ENCODE assay signal across 22 cellular contexts in the genomic region with DNA sequence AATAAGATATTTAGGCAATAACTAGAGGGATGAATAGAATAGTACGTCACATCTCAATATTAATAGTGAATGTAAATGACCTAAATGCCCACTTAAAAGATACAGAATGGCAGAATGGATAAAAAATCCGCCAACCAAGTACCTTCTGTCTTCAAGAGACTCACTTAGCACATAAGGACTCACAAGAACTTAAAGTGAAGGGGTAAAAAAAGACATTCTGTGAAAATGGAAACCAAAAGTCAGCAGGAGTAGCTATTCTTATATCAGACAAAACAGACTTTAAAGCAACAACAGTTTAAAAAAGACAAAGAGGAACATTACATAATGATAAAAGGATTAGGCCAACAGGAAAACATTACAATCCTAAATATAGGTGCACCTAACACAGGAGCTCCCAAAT.
"Had no signal": no experiment of that assay in that cellular context is flagged by ENCODE, and none has a peak within 500 bp of the region (broad histone marks: within the 10 kb centered on the region; RNA-seq: fewer than 3 reads in every experiment).

No MANE protein-coding gene starts in this region.

- H3K4me1 ChIP-seq: gastrocnemius medialis, lower lobe of right lung, right lobe of liver, transverse colon, upper lobe of right lung, uterus had no signal

- H3K9ac ChIP-seq: parathyroid adenoma had no signal

- H3K36me3 Mint-ChIP-seq: natural killer cell had no signal

- H3K4me3 ChIP-seq: gastrocnemius medialis, lower lobe of right lung, right lobe of liver, suprapubic skin, transverse colon, upper lobe of right lung, uterus had no signal

- H3K27me3 Mint-ChIP-seq: effector memory CD8-positive, alpha-beta T cell; progenitor cell of endocrine pancreas; stimulated activated naive CD8-positive, alpha-beta T cell treated with anti-CD3 and anti-CD28 coated beads, Interleukin-15, amount 100 ng/mL, for 72 hours had no signal

- ATAC-seq: effector memory CD8-positive, alpha-beta T cell; gastrocnemius medialis; left ventricle myocardium superior; lower lobe of right lung; natural killer cell; right lobe of liver; stimulated activated naive CD8-positive, alpha-beta T cell treated with anti-CD3 and anti-CD28 coated beads, Interleukin-15, amount 100 ng/mL, for 72 hours; upper lobe of right lung had no signal

- H3K9me3 ChIP-seq: gastrocnemius medialis, lower lobe of right lung, neutrophil, right lobe of liver, upper lobe of right lung had no signal

- H3K27me3 ChIP-seq: gastrocnemius medialis, neutrophil, right lobe of liver, suprapubic skin, transverse colon, upper lobe of right lung, uterus had no signal

- H3K36me3 ChIP-seq: gastrocnemius medialis, lower lobe of right lung, neutrophil, right lobe of liver, suprapubic skin, transverse colon, upper lobe of right lung, uterus had no signal

- H3K4me3 Mint-ChIP-seq: effector memory CD8-positive, alpha-beta T cell; natural killer cell; neural crest cell; stimulated activated naive CD8-positive, alpha-beta T cell treated with anti-CD3 and anti-CD28 coated beads, Interleukin-15, amount 100 ng/mL, for 72 hours had no signal

- H3K27ac ChIP-seq: gastrocnemius medialis, lower lobe of right lung, neutrophil, parathyroid adenoma, right lobe of liver, suprapubic skin, transverse colon, upper lobe of right lung, uterus had no signal

- DNase-seq: cortex of kidney; effector memory CD8-positive, alpha-beta T cell; foreskin fibroblast; gastrocnemius medialis; head of caudate nucleus; left ventricle myocardium superior; lower lobe of right lung; natural killer cell; right lobe of liver; small intestine; stimulated activated CD4-positive, alpha-beta T cell treated with anti-CD3 and anti-CD28 coated beads, Interleukin-15, amount 100 ng/mL, for 24 hours; stimulated activated CD4-positive, alpha-beta T cell treated with anti-CD3 and anti-CD28 coated beads, Interleukin-2, amount 100 ng/mL, for 48 hours; stimulated activated naive CD4-positive, alpha-beta T cell; stimulated activated naive CD8-positive, alpha-beta T cell treated with anti-CD3 and anti-CD28 coated beads, Interleukin-15, amount 100 ng/mL, for 72 hours; transverse colon; upper lobe of right lung; uterus had no signal

- H3K4me1 Mint-ChIP-seq: natural killer cell; neural crest cell; stimulated activated naive CD8-positive, alpha-beta T cell treated with anti-CD3 and anti-CD28 coated beads, Interleukin-15, amount 100 ng/mL, for 72 hours had no signal

- H2AFZ ChIP-seq: parathyroid adenoma had no signal

- H3K79me2 ChIP-seq: parathyroid adenoma had no signal

- H3K27ac Mint-ChIP-seq: effector memory CD8-positive, alpha-beta T cell; natural killer cell; progenitor cell of endocrine pancreas; stimulated activated naive CD8-positive, alpha-beta T cell treated with anti-CD3 and anti-CD28 coated beads, Interleukin-15, amount 100 ng/mL, for 72 hours had no signal
